In the genomic region with DNA sequence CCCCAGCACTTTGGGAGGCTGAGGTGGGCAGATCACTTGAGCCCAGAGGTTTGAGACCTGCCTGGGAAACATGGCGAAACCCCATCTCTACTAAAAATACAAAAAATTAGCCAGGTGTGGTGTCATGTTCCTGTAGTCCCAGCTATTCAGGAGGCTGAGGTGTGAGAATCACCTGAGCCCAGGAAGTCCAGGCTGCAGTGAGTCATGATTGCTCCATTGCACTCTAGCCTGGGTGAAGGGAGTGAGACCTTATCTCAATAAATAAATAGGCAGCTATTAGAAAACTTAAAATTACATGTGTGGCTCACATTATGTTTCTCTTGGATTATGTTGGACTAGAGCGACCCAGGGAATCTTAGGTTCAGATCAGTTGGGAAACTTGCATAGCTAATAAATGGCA, we compare ENCODE assay signal across 19 cellular contexts.
DNase-seq lines count a peak whose midpoint lies in the region; ATAC-seq and TF ChIP-seq lines count a peak whose summit lies in the region.
"Had no signal": no experiment of that assay in that cellular context is flagged by ENCODE, and none has a peak within 500 bp of the region (broad histone marks: within the 10 kb centered on the region; RNA-seq: fewer than 3 reads in every experiment).

No MANE protein-coding gene starts in this region.

- no peak overlapping the region for H2AK5ac ChIP-seq in neuronal stem cell (ENCODE audit: low read depth, low read length)

- H3K27me3 Mint-ChIP-seq in MCF 10A (ENCODE audit: insufficient read depth, unreplicated experiment) = peaks cover 11% of the 10 kb centered on the region

- H3K79me2 ChIP-seq in PC-9 (ENCODE audit: low read depth) = no peaks in the 10 kb centered on the region

- TF ChIP-seq CTCF in MCF 10A (IDR thresholded peaks at IDR 0.05; ENCODE audit: unreplicated experiment) (no peak), breast epithelium (IDR thresholded peaks at IDR 0.05) (no peak), PC-9 (conservative IDR thresholded peaks at IDR 0.05) (no peak), left lung (IDR thresholded peaks at IDR 0.05) (no peak)

- no peaks in the 10 kb centered on the region for H4K20me1 ChIP-seq in PC-9 (ENCODE audit: insufficient read depth)

- H3K4me1 ChIP-seq in breast epithelium (no peaks in the 10 kb centered on the region), PC-9 (replicated peaks; ENCODE audit: insufficient read depth) (peaks cover 19% of the 10 kb centered on the region), left lung (no peaks in the 10 kb centered on the region), neuronal stem cell (ENCODE audit: control insufficient read depth in 2 of 2, insufficient read depth in 1 of 2, low read depth in 1 of 2, low read length in 2 of 2) (peaks cover 3 to 20% of the 10 kb centered on the region in 2 donors)

- BruUV-seq in MCF 10A (replicated peaks; lab: Mats Ljungman, UMichigan) = no TSS peak
- BruUV-seq in PC-9 (replicated peaks; lab: Mats Ljungman, UMichigan) = no TSS peak

- H3K4ac ChIP-seq in neuronal stem cell (ENCODE audit: low read length) = no peak overlapping the region

- no peaks in the 10 kb centered on the region for H3K9me3 ChIP-seq in breast epithelium
- no peaks in the 10 kb centered on the region for H3K9me3 ChIP-seq in PC-9 (ENCODE audit: insufficient read depth, low read depth)
- no peaks in the 10 kb centered on the region for H3K9me3 ChIP-seq in left lung
- peaks cover 0 to 3% of the 10 kb centered on the region in 2 donors for H3K9me3 ChIP-seq in neuronal stem cell (replicated peaks in 1 of 2; ENCODE audit: control insufficient read depth in 2 of 2, insufficient read depth in 1 of 2, low read depth in 1 of 2, low read length in 2 of 2)
- H3K9me3 ChIP-seq: Peyer's patch had no signal

- no CpG with 5 or more reads among the region's 2 CpGs for WGBS in neuronal stem cell (ENCODE audit: extremely low coverage in 2 of 2, insufficient read length in 2 of 2, insufficient replicate concordance in 1 of 2), 2 donors

- no peak overlapping the region for H3K18ac ChIP-seq in neuronal stem cell (ENCODE audit: low read length)

- no peak overlapping the region for H3K4me3 ChIP-seq in breast epithelium
- no peak overlapping the region for H3K4me3 ChIP-seq in PC-9
- no peak overlapping the region for H3K4me3 ChIP-seq in left lung
- H3K4me3 ChIP-seq in neuronal stem cell (ENCODE audit: low read length in 2 of 2) = no peak overlapping the region
- H3K4me3 ChIP-seq: Peyer's patch had no signal

- H3K4me1 Mint-ChIP-seq in MCF 10A (ENCODE audit: insufficient read depth, unreplicated experiment) = no peaks in the 10 kb centered on the region

- no peak overlapping the region for H2BK15ac ChIP-seq in neuronal stem cell (ENCODE audit: low read length)

- no peaks in the 10 kb centered on the region for H3K27me3 ChIP-seq in breast epithelium
- no peaks in the 10 kb centered on the region for H3K27me3 ChIP-seq in PC-9 (ENCODE audit: insufficient read depth, low read depth)
- peaks cover 0 to 4% of the 10 kb centered on the region in 2 donors for H3K27me3 ChIP-seq in left lung
- H3K27me3 ChIP-seq in neuronal stem cell (ENCODE audit: control insufficient read depth in 3 of 3, insufficient read depth in 3 of 3, low read depth in 1 of 3, low read length in 3 of 3) = peaks cover 0 to 18% (median 0%) of the 10 kb centered on the region in 3 experiments
- H3K27me3 ChIP-seq: Peyer's patch had no signal

- no peak overlapping the region for H2AFZ ChIP-seq in PC-9
- no peak overlapping the region for H2AFZ ChIP-seq in neuronal stem cell (ENCODE audit: low read length)

- H3K27ac Mint-ChIP-seq in MCF 10A (ENCODE audit: low read depth, unreplicated experiment) = no peak overlapping the region
- H3K27ac Mint-ChIP-seq: CD4-positive, alpha-beta T cell had no signal

- H3K9ac ChIP-seq in neuronal stem cell (ENCODE audit: low read depth, low read length, poor library complexity) = no peak overlapping the region

- H3F3A ChIP-seq in PC-9 (ENCODE audit: insufficient read depth, low read depth) = 0 out of 2 replicates have a peak, but pooled peaks cover 4% of the 10 kb centered on the region

- ATAC-seq in left lung = peak; percentile 45
- no peak for ATAC-seq in GM21717 (IDR thresholded peaks at IDR 0.05; ENCODE audit: unreplicated experiment)
- ATAC-seq: Right ventricle myocardium inferior had no signal

- H3K27ac ChIP-seq in breast epithelium = no peak overlapping the region
- H3K27ac ChIP-seq in PC-9 = peak overlapping the region; percentile 58
- H3K27ac ChIP-seq in left lung = no peak overlapping the region
- H3K27ac ChIP-seq in neuronal stem cell (replicated peaks; ENCODE audit: low read length) = no peak overlapping the region
- H3K27ac ChIP-seq: HL-60, Peyer's patch had no signal

- no peak overlapping the region for H4K91ac ChIP-seq in neuronal stem cell (ENCODE audit: low read depth, low read length, poor library complexity)

- no peak overlapping the region for H3K4me3 Mint-ChIP-seq in MCF 10A (ENCODE audit: unreplicated experiment)
- H3K4me3 Mint-ChIP-seq: CD4-positive, alpha-beta T cell had no signal

- H3K9me2 ChIP-seq in PC-9 (ENCODE audit: insufficient read depth) = no peaks in the 10 kb centered on the region

- TF ChIP-seq POLR2A in breast epithelium (IDR thresholded peaks at IDR 0.05) = no peak

- POLR2A ChIA-PET in MCF 10A (lab: Yijun Ruan, JAX) (interaction anchor here (1.1 kb wide), 1 partner anchor 35 kb away, joined by 5 read pairs; no protein-coding TSS in a partner anchor), PC-9 (lab: Charles Lee; ENCODE audit: unreplicated experiment) (interaction anchor here (0.6 to 0.7 kb wide), 3 partner anchors 13 to 39 kb away, joined by 3 to 6 read pairs (median 5); no protein-coding TSS in a partner anchor)

- DNase-seq in MCF 10A (ENCODE audit: unreplicated experiment) = peak; percentile 77
- DNase-seq in breast epithelium (ENCODE audit: low spot score in 2 of 2) = no peak
- DNase-seq in PC-9 = peak; percentile 54 to 86
- DNase-seq in left lung = no peak
- no peak for DNase-seq in activated CD4-positive, alpha-beta T cell treated with anti-CD3 and anti-CD28 coated beads for 48 hours
- DNase-seq in neuronal stem cell (ENCODE audit: low spot score) = no peak
- DNase-seq in NCI-H1048 (lab: John Stamatoyannopoulos, UW) = no peak
- DNase-seq: CD4-positive, alpha-beta T cell; H7; IMR-90; NCI-H1436; NCI-H1930; NCI-H2171 treated with DMSO at 0.1 percent for 48 hours; NCI-H510A treated with DMSO at 0.1 percent for 48 hours; SW 1271 had no signal

- H3K36me3 ChIP-seq in breast epithelium (no peaks in the 10 kb centered on the region), PC-9 (ENCODE audit: low read depth) (no peaks in the 10 kb centered on the region), left lung (no peaks in the 10 kb centered on the region), neuronal stem cell (replicated peaks in 1 of 2; ENCODE audit: control insufficient read depth in 2 of 2, insufficient read depth in 2 of 2, low read length in 2 of 2) (no peaks in the 10 kb centered on the region)
- H3K36me3 ChIP-seq: Peyer's patch had no signal

- H2BK5ac ChIP-seq in neuronal stem cell (ENCODE audit: low read length) = no peak overlapping the region

- H3K14ac ChIP-seq in neuronal stem cell (ENCODE audit: low read length) = no peak overlapping the region

- no peak overlapping the region for H3K23ac ChIP-seq in neuronal stem cell (ENCODE audit: low read depth, low read length, poor library complexity)

- no peak overlapping the region for H2BK12ac ChIP-seq in neuronal stem cell (ENCODE audit: low read length)

- H3K4me2 ChIP-seq in PC-9 (peak overlapping the region; percentile 35), neuronal stem cell (ENCODE audit: insufficient read depth, low read length, poor library complexity, severe bottlenecking) (no peak overlapping the region)

- H4K8ac ChIP-seq in neuronal stem cell (ENCODE audit: low read depth, low read length) = no peak overlapping the region

- CTCF ChIA-PET in MCF 10A (lab: Yijun Ruan, JAX) (interaction anchor here (0.6 to 2.4 kb wide), 4 partner anchors 8 to 965 kb away, joined by 3 to 14 read pairs (median 4); no protein-coding TSS in a partner anchor), PC-9 (lab: Charles Lee) (interaction anchor here (1.6 kb wide), 1 partner anchor 72 kb away, joined by 3 read pairs; no protein-coding TSS in a partner anchor)

- H3K36me3 Mint-ChIP-seq in MCF 10A (ENCODE audit: insufficient read depth, unreplicated experiment) = no peaks in the 10 kb centered on the region

- H2BK120ac ChIP-seq in neuronal stem cell (ENCODE audit: low read depth, low read length) = no peak overlapping the region

- H3K9me3 Mint-ChIP-seq in MCF 10A (ENCODE audit: unreplicated experiment) = no peaks in the 10 kb centered on the region
- H3K9me3 Mint-ChIP-seq: CD4-positive, alpha-beta T cell had no signal

- no peaks in the 10 kb centered on the region for H3K79me1 ChIP-seq in neuronal stem cell (ENCODE audit: low read depth, low read length)

- intact Hi-C loops in MCF 10A (cut with micrococcal nuclease) = loop anchor here (2.0 to 5.0 kb wide), 3 partner anchors 56 to 574 kb away; partner anchors contain the start of gene TLE3
- intact Hi-C loops in breast epithelium (cut with DNase I; ENCODE audit: low total_unique reads) = no loop called here
- intact Hi-C loops in PC-9 (cut with micrococcal nuclease; ENCODE audit: unreplicated experiment) = loop anchor here (2.0 to 5.0 kb wide), 3 partner anchors 34 to 70 kb away; no protein-coding TSS in a partner anchor
- intact Hi-C loops in left lung (cut with DNase I) = no loop called here

Comparison
In these comparisons a context has a peak if more than half of its experiments do, and no peak if none do; other contexts are left out.
1. DNase-seq: peak in MCF 10A (single experiment) and PC-9 (2 of 2); none in breast epithelium (0 of 2), left lung (0 of 2), activated CD4-positive, alpha-beta T cell treated with anti-CD3 and anti-CD28 coated beads for 48 hours (single experiment), neuronal stem cell (single experiment) and NCI-H1048 (single experiment).
2. intact Hi-C loops: an anchor here in MCF 10A (2.0 to 5.0 kb wide) and PC-9 (2.0 to 5.0 kb wide); none called in breast epithelium and left lung.